ENCODE assay signal across 8 cellular contexts in the genomic region with DNA sequence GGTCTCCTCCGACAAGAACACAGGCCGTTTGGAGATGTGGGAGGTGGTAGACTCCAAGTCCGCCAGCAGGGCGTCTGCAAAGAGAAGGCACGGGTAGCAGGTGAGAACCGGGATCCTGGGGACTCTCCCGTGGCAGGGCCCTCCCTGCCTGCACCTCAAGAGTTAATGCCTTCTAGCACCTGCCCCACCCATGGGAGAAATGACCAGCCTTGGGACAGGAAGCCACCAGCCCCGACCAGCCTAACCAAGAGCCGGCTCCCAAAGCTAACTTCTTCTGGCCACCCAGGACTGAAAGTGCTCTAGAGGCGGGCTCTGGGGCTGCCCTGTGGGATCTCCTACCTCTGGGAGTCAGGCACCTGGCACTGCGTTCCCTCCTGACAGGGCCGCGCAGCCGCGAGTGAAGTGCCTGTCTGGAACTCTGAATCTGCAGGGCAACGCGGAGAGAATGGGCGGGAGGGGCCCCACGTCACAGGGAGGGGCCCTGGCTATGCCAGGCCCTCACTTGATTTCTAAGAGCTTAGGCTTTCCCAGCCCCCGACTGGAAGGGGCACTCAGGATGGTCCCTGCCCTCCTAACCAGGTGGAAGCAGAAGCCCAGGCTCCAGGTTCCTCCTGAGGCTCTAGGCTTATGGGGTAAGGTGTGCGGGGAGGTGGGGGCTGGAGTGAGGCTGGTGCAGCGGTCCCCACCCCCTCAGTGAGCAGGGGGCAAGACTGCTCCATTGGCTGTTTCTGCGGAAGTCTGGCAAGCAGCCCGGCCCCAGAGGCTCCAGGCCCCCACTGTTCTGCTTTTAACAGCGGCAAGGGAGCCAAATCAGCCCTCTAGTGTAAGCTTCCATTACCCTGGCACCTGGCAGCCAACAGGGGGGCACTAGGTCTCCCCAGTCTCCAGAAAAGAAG. TPM values are rescaled to one million over a fixed set of nuclear protein-coding genes. Genes with fewer than 3 reads are reported as not detected.
DNase-seq lines count a peak whose midpoint lies in the region; ATAC-seq and TF ChIP-seq lines count a peak whose summit lies in the region.

No MANE protein-coding gene starts in this region.

- peaks cover 69% of the 10 kb centered on the region for H4K20me1 ChIP-seq in smooth muscle cell (ENCODE audit: low read depth)

- WGBS in stomach, 5 donors, result 22 to 65% (median 28%) methylated on average over 4 to 25 of the region's 25 CpGs
- WGBS in smooth muscle cell (ENCODE audit: low lambda C conversion rate), result 92% methylated on average over 24 of the region's 25 CpGs

- no peak for TF ChIP-seq EP300 in stomach (IDR thresholded peaks at IDR 0.05)

- H3K36me3 ChIP-seq in RWPE2 (ENCODE audit: low read depth), result peaks cover 88% of the 10 kb centered on the region
- H3K36me3 ChIP-seq in stomach, result peaks cover 46 to 56% (median 50%) of the 10 kb centered on the region in 4 donors
- no peaks in the 10 kb centered on the region for H3K36me3 ChIP-seq in smooth muscle cell (ENCODE audit: low read depth)

- no peaks in the 10 kb centered on the region for H3K9me3 ChIP-seq in RWPE2 (ENCODE audit: severe bottlenecking)
- no peaks in the 10 kb centered on the region for H3K9me3 ChIP-seq in stomach
- H3K9me3 ChIP-seq in smooth muscle cell (replicated peaks; ENCODE audit: low read depth), result no peaks in the 10 kb centered on the region

- H3K4me1 ChIP-seq in RWPE2 (ENCODE audit: insufficient read depth, poor library complexity, severe bottlenecking) (peaks cover 49% of the 10 kb centered on the region), stomach (peaks cover 57 to 64% (median 59%) of the 10 kb centered on the region in 4 donors), smooth muscle cell (ENCODE audit: low read depth) (peaks cover 23% of the 10 kb centered on the region)

- DNase-seq in DMS53 (lab: John Stamatoyannopoulos, UW) (peak; percentile 38), DMS53 treated with DMSO at 0.1 percent for 48 hours (lab: John Stamatoyannopoulos, UW; ENCODE audit: unreplicated experiment) (no peak), RWPE2 (ENCODE audit: low spot score) (no peak), left cardiac atrium (peak; percentile 65), stomach (peak; percentile 83), GM19240 (ENCODE audit: insufficient read length, low spot score) (no peak), smooth muscle cell (lab: John Stamatoyannopoulos, UW; ENCODE audit: unreplicated experiment) (no peak)

- H3K27me3 ChIP-seq in RWPE2 (ENCODE audit: insufficient read depth, poor library complexity, severe bottlenecking), result no peaks in the 10 kb centered on the region
- H3K27me3 ChIP-seq in stomach, result no peaks in the 10 kb centered on the region
- no peaks in the 10 kb centered on the region for H3K27me3 ChIP-seq in smooth muscle cell (ENCODE audit: low read depth)

- ATAC-seq in RWPE2 (ENCODE audit: low read depth) (no peak), left cardiac atrium (peak; percentile 50 to 55), GM19455 (IDR thresholded peaks at IDR 0.05; ENCODE audit: unreplicated experiment) (no peak)

- H3K27ac ChIP-seq in RWPE2 (ENCODE audit: poor library complexity, severe bottlenecking) (peak overlapping the region; percentile 100), stomach (peak overlapping the region; percentile 85 to 91 (median 88)), smooth muscle cell (ENCODE audit: low read depth) (no peak overlapping the region)

- intact Hi-C loops in left cardiac atrium (cut with DNase I) (no loop called here), stomach (cut with DNase I; ENCODE audit: low total_unique reads) (no loop called here)

- no peak overlapping the region for H3K4me3 ChIP-seq in RWPE2 (ENCODE audit: severe bottlenecking)
- H3K4me3 ChIP-seq in stomach, result peak overlapping the region; percentile 29 to 46 (median 38)
- H3K4me3 ChIP-seq in smooth muscle cell, result no peak overlapping the region

- TF ChIP-seq CTCF in RWPE2 (IDR thresholded peaks at IDR 0.05; ENCODE audit: poor library complexity, severe bottlenecking), result no peak
- TF ChIP-seq CTCF in stomach (IDR thresholded peaks at IDR 0.05), result no peak
- TF ChIP-seq CTCF in smooth muscle cell (IDR thresholded peaks at IDR 0.05; ENCODE audit: borderline replicate concordance, insufficient read depth, poor library complexity, severe bottlenecking), result no peak

- peaks cover 4% of the 10 kb centered on the region for H3F3A ChIP-seq in smooth muscle cell (ENCODE audit: low read depth)

- peak in 1 of 4 donors; percentile 23 for TF ChIP-seq POLR2A in stomach (IDR thresholded peaks at IDR 0.05)

- no peak overlapping the region for H3K9ac ChIP-seq in smooth muscle cell (ENCODE audit: low read depth)

- peaks cover 33% of the 10 kb centered on the region for H3K79me2 ChIP-seq in smooth muscle cell (ENCODE audit: low read depth)

- no peak overlapping the region for H2AFZ ChIP-seq in smooth muscle cell (ENCODE audit: low read depth)

- no peak overlapping the region for H3K4me2 ChIP-seq in smooth muscle cell

RNA-seq across cellular contexts. Expression of gene RPLP0, which starts 23.6 kb away (rescaled TPM):
- total RNA-seq in left cardiac atrium (1,000 to 10,000 TPM; 1,049 to 1,054 TPM), stomach (1,000 to 10,000 TPM; 1,405 to 2,743 (median 1,647) TPM), smooth muscle cell (2,989 and 3,138 TPM in 2 replicates)
- polyA plus RNA-seq in stomach (1,000 to 10,000 TPM; 3,548 to 5,463 (median 4,617) TPM), smooth muscle cell (1,054 and 1,106 TPM in 2 replicates)

RNA-seq across cellular contexts. Expression of gene GCN1, which starts 30.0 kb away (rescaled TPM):
- 10 to 100 TPM; 36.1 to 51.9 TPM for total RNA-seq in left cardiac atrium
- 100 to 1,000 TPM in 4 of 5 donors, 10 to 100 TPM in 1; 84.0 to 226 (median 130) TPM for total RNA-seq in stomach
- 10 to 100 TPM in 2 of 3 donors, 1 to 10 TPM in 1; 8.7 to 14.5 (median 14.1) TPM for polyA plus RNA-seq in stomach
- total RNA-seq in smooth muscle cell, result 40.4 and 44.3 TPM in 2 replicates
- 31.6 and 35.9 TPM in 2 replicates for polyA plus RNA-seq in smooth muscle cell

RNA-seq across cellular contexts. Expression of gene PXN, which starts 41.0 kb away (rescaled TPM):
- total RNA-seq in left cardiac atrium, result 10 to 100 TPM; 70.3 to 86.1 TPM
- total RNA-seq in stomach, result 100 to 1,000 TPM in 1 of 5 donors, 10 to 100 TPM in 4; 39.7 to 129 (median 58.9) TPM
- polyA plus RNA-seq in stomach, result 10 to 100 TPM; 27.2 to 46.7 (median 33.6) TPM
- total RNA-seq in smooth muscle cell, result 16.6 and 17.2 TPM in 2 replicates
- polyA plus RNA-seq in smooth muscle cell, result 27.0 and 61.2 TPM in 2 replicates

Comparison
In these comparisons a context has a peak if more than half of its experiments do, and no peak if none do; other contexts are left out.
1. DNase-seq: peak in DMS53 (single experiment), left cardiac atrium (single experiment) and stomach (single experiment); none in DMS53 treated with DMSO at 0.1 percent for 48 hours (single experiment), RWPE2 (single experiment), GM19240 (single experiment) and smooth muscle cell (single experiment).
2. ATAC-seq: peak in left cardiac atrium (2 of 2); none in RWPE2 (single experiment) and GM19455 (single experiment).
3. H3K4me3 ChIP-seq: peak in stomach (4 of 4); none in RWPE2 (single experiment) and smooth muscle cell (single experiment).